ENCODE assay signal across 1 cellular context in the genomic region with DNA sequence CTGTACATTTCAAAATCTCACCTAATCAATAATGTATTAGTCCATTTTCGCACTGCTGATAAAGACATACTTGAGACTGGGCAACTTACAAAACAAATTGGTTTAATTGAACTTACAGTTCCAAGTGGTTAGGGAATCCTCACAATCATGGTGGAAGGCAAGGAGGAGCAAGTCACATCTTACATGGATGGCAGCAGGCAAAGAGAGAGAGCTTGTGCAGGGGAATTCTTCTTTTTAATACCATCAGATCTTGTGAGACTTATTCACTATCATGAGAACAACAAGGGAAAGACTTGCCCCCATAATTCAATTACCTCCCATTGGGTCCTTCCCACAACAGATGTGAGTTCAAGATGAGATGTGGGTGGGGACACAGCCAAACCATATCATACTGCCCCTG. TPM values are rescaled to one million over a fixed set of nuclear protein-coding genes. Genes with fewer than 3 reads are reported as not detected.
"Had no signal": no experiment of that assay in that cellular context is flagged by ENCODE, and none has a peak within 500 bp of the region (broad histone marks: within the 10 kb centered on the region; RNA-seq: fewer than 3 reads in every experiment).

No MANE protein-coding gene starts in this region.

RNA-seq across cellular contexts. Expression of a gene that starts 47.5 kb away (rescaled TPM):
- total RNA-seq: G401 had no signal
